20 cellular contexts compared by ENCODE assay signal in the genomic region with DNA sequence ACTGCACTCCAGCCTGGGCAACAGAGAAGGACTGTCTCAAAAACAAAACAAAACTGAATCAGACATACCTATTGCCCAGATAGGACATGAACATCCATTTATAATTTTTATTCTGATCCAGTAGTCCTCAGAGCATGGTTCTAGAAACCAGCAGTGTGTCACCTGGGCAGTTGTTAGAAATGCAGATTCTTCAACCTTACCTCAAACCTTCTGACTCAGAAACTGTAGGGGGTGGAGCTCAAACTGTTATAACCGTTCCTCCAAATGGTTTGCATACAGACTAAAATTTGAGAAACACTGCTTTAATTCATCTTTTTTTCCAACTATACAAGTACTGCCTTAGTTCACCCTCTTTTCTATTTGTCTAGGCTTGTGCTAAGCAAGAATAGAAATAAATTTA. TPM values are rescaled to one million over a fixed set of nuclear protein-coding genes. Genes with fewer than 3 reads are reported as not detected.
DNase-seq lines count a peak whose midpoint lies in the region; ATAC-seq, FAIRE-seq and TF ChIP-seq lines count a peak whose summit lies in the region.
"Had no signal": no experiment of that assay in that cellular context is flagged by ENCODE, and none has a peak within 500 bp of the region (broad histone marks: within the 10 kb centered on the region; RNA-seq: fewer than 3 reads in every experiment).

No MANE protein-coding gene starts in this region.

- no peak overlapping the region for H3K4me2 ChIP-seq in HepG2 (ENCODE audit: low read depth, low read length)
- 0 out of 2 replicates have a peak overlapping the region, but pooled peaks have one; percentile 37 for H3K4me2 ChIP-seq in SK-N-SH
- H3K4me2 ChIP-seq: PC-9 had no signal

- TF ChIP-seq RAD21 in HepG2 (CRISPR knock-in tag; IDR thresholded peaks at IDR 0.05) = no peak
- no peak for TF ChIP-seq RAD21 in SK-N-SH (IDR thresholded peaks at IDR 0.05; ENCODE audit: low read length)

- H4K20me1 ChIP-seq in HepG2 (ENCODE audit: insufficient read depth, low read length) (peaks cover 42% of the 10 kb centered on the region), SK-N-SH (ENCODE audit: insufficient read depth) (peaks cover 77% of the 10 kb centered on the region)

- 13% methylated on average over 1 of the region's 1 CpG for WGBS in right lobe of liver (ENCODE audit: insufficient coverage, low coverage, low lambda C conversion rate, missing lambda C conversion rate)
- 87% methylated on average over 1 of the region's 1 CpG for WGBS in HepG2 (ENCODE audit: low lambda C conversion rate)
- 22% methylated on average over 1 of the region's 1 CpG for WGBS in SK-N-SH (ENCODE audit: low lambda C conversion rate)
- 34 to 50% methylated on average over 1 of the region's 1 CpG for WGBS in tibial nerve, 2 donors

- FAIRE-seq in HepG2 (lab: Jason Lieb, UNC) = no peak
- no peak for FAIRE-seq in urothelium cell line (lab: Jason Lieb, UNC)
- FAIRE-seq: kidney had no signal

- H3K4me3 ChIP-seq in right lobe of liver (no peak overlapping the region), HepG2 (replicated peaks in 1 of 3; ENCODE audit: insufficient read depth in 1 of 3, low read depth in 2 of 3, low read length in 3 of 3) (no peak overlapping the region), SK-N-SH (ENCODE audit: low read depth in 2 of 2, low read length in 1 of 2) (no peak overlapping the region), upper lobe of right lung (peak overlapping the region; percentile 29), tibial nerve (no peak overlapping the region)
- H3K4me3 ChIP-seq: PC-9 had no signal

- peaks cover 12% of the 10 kb centered on the region for H3F3A ChIP-seq in SK-N-SH (replicated peaks; ENCODE audit: insufficient read depth)

- DNase-seq in right lobe of liver (no peak), HepG2 (ENCODE audit: low spot score) (no peak), SK-N-SH (no peak), left colon (no peak), upper lobe of right lung (no peak), tibial nerve (ENCODE audit: low spot score in 2 of 2) (no peak), urothelium cell line (ENCODE audit: low spot score) (no peak)
- DNase-seq: activated CD4-positive, alpha-beta T cell treated with anti-CD3 and anti-CD28 coated beads, Interleukin-2, amount 10 ng/mL, durations not matched to agents 24 days and 14 days; activated naive CD4-positive, alpha-beta T cell; AML-193; Caco-2; HCEC 1CT; hippocampal formation; KBM-7; NCI-H69; sigmoid colon; stimulated activated CD4-positive, alpha-beta T cell treated with anti-CD3 and anti-CD28 coated beads, Interleukin-2, amount 100 ng/mL, for 24 hours had no signal

- H3K79me2 ChIP-seq in HepG2 (ENCODE audit: insufficient read depth, low read length) (peaks cover 90% of the 10 kb centered on the region), SK-N-SH (ENCODE audit: insufficient read depth) (peaks cover 99% of the 10 kb centered on the region)

- BruUV-seq in HepG2 (replicated peaks; lab: Mats Ljungman, UMichigan) = no TSS peak

- H2AFZ ChIP-seq in HepG2 (ENCODE audit: low read length) (no peak overlapping the region), SK-N-SH (ENCODE audit: low read depth) (peak overlapping the region; percentile 60)
- H2AFZ ChIP-seq: PC-9 had no signal

- H3K36me3 ChIP-seq in right lobe of liver (peaks cover 0 to 14% (median 4%) of the 10 kb centered on the region in 4 donors), HepG2 (replicated peaks in 1 of 2; ENCODE audit: control insufficient read depth in 1 of 2, insufficient read depth in 2 of 2, low read length in 2 of 2) (peaks cover 9 to 40% of the 10 kb centered on the region in 2 experiments), SK-N-SH (replicated peaks in 1 of 2; ENCODE audit: control insufficient read depth in 1 of 2, insufficient read depth in 2 of 2, low read length in 1 of 2) (peaks cover 3 to 19% of the 10 kb centered on the region in 2 experiments), upper lobe of right lung (peaks cover 37% of the 10 kb centered on the region), tibial nerve (peaks cover 0 to 34% (median 0%) of the 10 kb centered on the region in 3 donors)

- CTCF ChIA-PET in HepG2 (lab: Yijun Ruan, JAX; ENCODE audit: low intra/inter-chr PET ratio, low total read pairs) (no interaction called here), SK-N-SH (lab: Yijun Ruan, JAX) (no interaction called here)

- intact Hi-C loops in right lobe of liver (cut with DNase I) = no loop called here
- intact Hi-C loops in HepG2 (cut with micrococcal nuclease; ENCODE audit: unreplicated experiment) = no loop called here
- intact Hi-C loops in left colon (cut with DNase I, micrococcal nuclease) = loop anchor here in 1 of 2 donors (10.0 kb wide), 1 partner anchor 95 kb away; a partner anchor contains a TSS
- intact Hi-C loops in upper lobe of right lung (cut with DNase I) = no loop called here

- no peak overlapping the region for H3K27ac ChIP-seq in right lobe of liver
- H3K27ac ChIP-seq in HepG2 (ENCODE audit: extremely low read length, insufficient read depth, low read length) = no peak overlapping the region
- peak overlapping the region; percentile 8 to 36; a peak in 1 of 4 replicates for H3K27ac ChIP-seq in SK-N-SH (ENCODE audit: low read depth in 2 of 2, low read length in 1 of 2)
- no peak overlapping the region for H3K27ac ChIP-seq in upper lobe of right lung
- no peak overlapping the region for H3K27ac ChIP-seq in tibial nerve
- H3K27ac ChIP-seq: PC-9, sigmoid colon had no signal

- TF ChIP-seq POLR2A in right lobe of liver (IDR thresholded peaks at IDR 0.05) (no peak), HepG2 (IDR thresholded peaks at IDR 0.05; ENCODE audit: insufficient read depth in 1 of 2, low read depth in 2 of 2, low read length in 2 of 2) (no peak), tibial nerve (IDR thresholded peaks at IDR 0.05) (no peak)

- TF ChIP-seq CTCF in right lobe of liver (IDR thresholded peaks at IDR 0.05) (no peak), HepG2 (CRISPR knock-in tag; IDR thresholded peaks at IDR 0.05) (no peak), SK-N-SH (IDR thresholded peaks at IDR 0.05) (no peak), upper lobe of right lung (IDR thresholded peaks at IDR 0.05) (no peak), tibial nerve (IDR thresholded peaks at IDR 0.05) (no peak)

- ATAC-seq in right lobe of liver (peak in 3 of 4 donors; percentile 7 to 10 (median 7)), HepG2 (no peak), left colon (peak; percentile 37), upper lobe of right lung (no peak), GM18868 (IDR thresholded peaks at IDR 0.05; ENCODE audit: unreplicated experiment) (no peak)

- H3K9me3 ChIP-seq in right lobe of liver = no peaks in the 10 kb centered on the region
- no peaks in the 10 kb centered on the region for H3K9me3 ChIP-seq in HepG2 (ENCODE audit: low read length)
- no peaks in the 10 kb centered on the region for H3K9me3 ChIP-seq in SK-N-SH
- no peaks in the 10 kb centered on the region for H3K9me3 ChIP-seq in upper lobe of right lung
- H3K9me3 ChIP-seq in tibial nerve = no peaks in the 10 kb centered on the region
- H3K9me3 ChIP-seq: Caco-2, sigmoid colon had no signal

- H3K4me1 ChIP-seq in right lobe of liver (peaks cover 0 to 15% (median 3%) of the 10 kb centered on the region in 4 donors), HepG2 (ENCODE audit: insufficient read depth, low read length) (peaks cover 46% of the 10 kb centered on the region), SK-N-SH (ENCODE audit: control insufficient read depth in 1 of 2, insufficient read depth in 2 of 2, low read depth in 1 of 2, low read length in 1 of 2) (peaks cover 5 to 9% of the 10 kb centered on the region in 2 experiments; a peak in 3 of 4 replicates), upper lobe of right lung (peaks cover 24% of the 10 kb centered on the region), tibial nerve (peaks cover 0 to 22% (median 13%) of the 10 kb centered on the region in 4 donors)

- no peak overlapping the region for H3K9ac ChIP-seq in HepG2 (ENCODE audit: insufficient read depth, low read depth, low read length)
- H3K9ac ChIP-seq in SK-N-SH = no peak overlapping the region

- POLR2A ChIA-PET in HepG2 (lab: Yijun Ruan, JAX) = no interaction called here
- POLR2A ChIA-PET in SK-N-SH (lab: Yijun Ruan, JAX) = no interaction called here

- in situ Hi-C loops in HepG2 (cut with HindIII; ENCODE audit: extremely low pct_ligation_motif_present, low pct_unique_long_range_greater_than_20kb) = loop anchor here (25.0 kb wide), 1 partner anchor 228 kb away; no protein-coding TSS in a partner anchor

- H3K9me2 ChIP-seq in SK-N-SH = no peaks in the 10 kb centered on the region

- no peak for TF ChIP-seq EP300 in HepG2 (IDR thresholded peaks at IDR 0.05; ENCODE audit: low read depth in 2 of 2, low read length in 2 of 2)
- no peak for TF ChIP-seq EP300 in HepG2 (CRISPR knock-in tag; IDR thresholded peaks at IDR 0.05; ENCODE audit: borderline replicate concordance)
- TF ChIP-seq EP300 in SK-N-SH (IDR thresholded peaks at IDR 0.05; ENCODE audit: borderline replicate concordance in 1 of 2, low read depth in 1 of 2, low read length in 1 of 2) = no peak
- TF ChIP-seq EP300 in tibial nerve (IDR thresholded peaks at IDR 0.05) = no peak

- H3K27me3 ChIP-seq in right lobe of liver = no peaks in the 10 kb centered on the region
- no peaks in the 10 kb centered on the region; a peak in 1 of 5 replicates for H3K27me3 ChIP-seq in HepG2 (ENCODE audit: control insufficient read depth in 1 of 2, insufficient read depth in 2 of 2, low read length in 2 of 2)
- H3K27me3 ChIP-seq in SK-N-SH (ENCODE audit: insufficient read depth) = no peaks in the 10 kb centered on the region
- no peaks in the 10 kb centered on the region for H3K27me3 ChIP-seq in upper lobe of right lung
- H3K27me3 ChIP-seq in tibial nerve = no peaks in the 10 kb centered on the region
- H3K27me3 ChIP-seq: sigmoid colon had no signal

RNA-seq across cellular contexts. Expression of a gene that starts 6.0 kb away (rescaled TPM):
- total RNA-seq in right lobe of liver (10 to 100 TPM; 21.8 to 31.9 (median 26.1) TPM), HepG2 (2016; rRNA removed; fragmentation: Illumina TruSeq; extraction: Trizol) (256 and 359 TPM in 2 replicates), left colon (10 to 100 TPM; 41.3 to 48.7 TPM), upper lobe of right lung (49.8 TPM), tibial nerve (100 to 1,000 TPM in 1 of 4 donors, 10 to 100 TPM in 3; 71.2 to 105 (median 80.6) TPM)
- 56.5 and 57.9 TPM in 2 replicates for total RNA-seq in HepG2 (2016; cell fraction: cytosol; rRNA removed; fragmentation: Illumina TruSeq; extraction: Trizol; ENCODE audit: low read depth)
- 274 and 345 TPM in 2 replicates for total RNA-seq in HepG2 (2016; cell fraction: insoluble cytoplasmic fraction; rRNA removed; fragmentation: Illumina TruSeq; extraction: Trizol)
- 59.8 and 65.7 TPM in 2 replicates for total RNA-seq in HepG2 (2016; cell fraction: membrane; rRNA removed; fragmentation: Illumina TruSeq; extraction: Trizol)
- total RNA-seq in HepG2 (2016; cell fraction: nucleus; rRNA removed; fragmentation: Illumina TruSeq; extraction: Trizol) = 169 and 186 TPM in 2 replicates
- polyA plus RNA-seq in HepG2 (2011; rRNA removed) (105 and 132 TPM in 2 replicates), SK-N-SH (2012; rRNA removed) (152 and 153 TPM in 2 replicates)
- polyA plus RNA-seq in HepG2 (2011; cell fraction: cytosol; rRNA removed) = 78.7 and 83.2 TPM in 2 replicates
- polyA plus RNA-seq in HepG2 (2011; cell fraction: nucleus; rRNA removed) = 94.3 and 131 TPM in 2 replicates
- 102 and 153 TPM in 2 replicates for polyA plus RNA-seq in HepG2 (2012)
- 22.1 and 22.6 TPM in 2 replicates for polyA plus RNA-seq in HepG2 (2016; cell fraction: cytosol; fragmentation: Illumina TruSeq; extraction: Trizol; ENCODE audit: low read depth)
- polyA plus RNA-seq in HepG2 (2016; cell fraction: insoluble cytoplasmic fraction; fragmentation: Illumina TruSeq; extraction: Trizol; ENCODE audit: low read depth) = 462 and 490 TPM in 2 replicates
- 35.8 and 36.2 TPM in 2 replicates for polyA plus RNA-seq in HepG2 (2016; cell fraction: membrane; fragmentation: Illumina TruSeq; extraction: Trizol; ENCODE audit: low read depth)
- 327 and 350 TPM in 2 replicates for polyA plus RNA-seq in HepG2 (2016; cell fraction: nucleus; fragmentation: Illumina TruSeq; extraction: Trizol; ENCODE audit: insufficient read depth, low read depth)
- 96.7 and 116 TPM in 2 replicates for polyA minus RNA-seq in HepG2 (2011; rRNA and poly(A)+ RNA removed; ENCODE audit: low replicate concordance)
- 68.0 and 69.6 TPM in 2 replicates for polyA minus RNA-seq in HepG2 (2011; cell fraction: cytosol; rRNA and poly(A)+ RNA removed)
- 86.8 and 102 TPM in 2 replicates for polyA minus RNA-seq in HepG2 (2011; cell fraction: nucleus; rRNA and poly(A)+ RNA removed)
- polyA plus RNA-seq in SK-N-SH (2012; cell fraction: cytosol; rRNA removed) = 147 and 148 TPM in 2 replicates
- polyA plus RNA-seq in SK-N-SH (2012; cell fraction: nucleus; rRNA removed) = 145 and 158 TPM in 2 replicates

RNA-seq across cellular contexts. Expression of a gene that starts 34.0 kb away (rescaled TPM):
- total RNA-seq in right lobe of liver (1 to 10 TPM in 5 of 6 experiments, under 1 TPM in 1; 0.81 to 3.1 (median 1.9) TPM), HepG2 (2016; rRNA removed; fragmentation: Illumina TruSeq; extraction: Trizol) (0.24 and 1.5 TPM in 2 replicates), left colon (1 to 10 TPM; 2.8 to 5.6 TPM), upper lobe of right lung (5.0 TPM), tibial nerve (1 to 10 TPM in 3 of 4 donors, under 1 TPM in 1; 0.44 to 5.9 (median 4.3) TPM)
- total RNA-seq in HepG2 (2016; cell fraction: cytosol; rRNA removed; fragmentation: Illumina TruSeq; extraction: Trizol; ENCODE audit: low read depth) = 0.26 and 0.30 TPM in 2 replicates
- 0.18 and 1.4 TPM in 2 replicates for total RNA-seq in HepG2 (2016; cell fraction: insoluble cytoplasmic fraction; rRNA removed; fragmentation: Illumina TruSeq; extraction: Trizol)
- total RNA-seq in HepG2 (2016; cell fraction: membrane; rRNA removed; fragmentation: Illumina TruSeq; extraction: Trizol) = 0.37 and 0.41 TPM in 2 replicates
- 1.7 and 2.5 TPM in 2 replicates for total RNA-seq in HepG2 (2016; cell fraction: nucleus; rRNA removed; fragmentation: Illumina TruSeq; extraction: Trizol)
- polyA plus RNA-seq in HepG2 (2011; rRNA removed) (3.2 and 3.3 TPM in 2 replicates), SK-N-SH (2012; rRNA removed) (0.31 and 0.41 TPM in 2 replicates)
- polyA plus RNA-seq in HepG2 (2011; cell fraction: cytosol; rRNA removed) = 0.64 and 0.82 TPM in 2 replicates
- 23.6 and 26.7 TPM in 2 replicates for polyA plus RNA-seq in HepG2 (2011; cell fraction: nucleus; rRNA removed)
- 2.9 and 3.4 TPM in 2 replicates for polyA plus RNA-seq in HepG2 (2012)
- polyA plus RNA-seq in HepG2 (2016; cell fraction: cytosol; fragmentation: Illumina TruSeq; extraction: Trizol; ENCODE audit: low read depth) = 0.18 and 0.35 TPM in 2 replicates
- 0.20 TPM in 1 of 2 replicates, not detected in the other for polyA plus RNA-seq in HepG2 (2016; cell fraction: insoluble cytoplasmic fraction; fragmentation: Illumina TruSeq; extraction: Trizol; ENCODE audit: low read depth)
- 0.13 and 0.33 TPM in 2 replicates for polyA plus RNA-seq in HepG2 (2016; cell fraction: membrane; fragmentation: Illumina TruSeq; extraction: Trizol; ENCODE audit: low read depth)
- 4.6 and 5.9 TPM in 2 replicates for polyA plus RNA-seq in HepG2 (2016; cell fraction: nucleus; fragmentation: Illumina TruSeq; extraction: Trizol; ENCODE audit: insufficient read depth, low read depth)
- 4.0 and 9.6 TPM in 2 replicates for polyA minus RNA-seq in HepG2 (2011; rRNA and poly(A)+ RNA removed; ENCODE audit: low replicate concordance)
- 0.62 TPM in 1 of 2 replicates, not detected in the other for polyA minus RNA-seq in HepG2 (2011; cell fraction: cytosol; rRNA and poly(A)+ RNA removed)
- 10.6 and 12.4 TPM in 2 replicates for polyA minus RNA-seq in HepG2 (2011; cell fraction: nucleus; rRNA and poly(A)+ RNA removed)
- polyA plus RNA-seq in SK-N-SH (2012; cell fraction: cytosol; rRNA removed) = 0.04 and 0.08 TPM in 2 replicates
- polyA plus RNA-seq in SK-N-SH (2012; cell fraction: nucleus; rRNA removed) = 4.5 and 6.3 TPM in 2 replicates

RNA-seq across cellular contexts. Expression of a gene that starts 39.2 kb away (rescaled TPM):
- total RNA-seq in right lobe of liver = 100 to 1,000 TPM; 115 to 308 (median 220) TPM
- total RNA-seq in HepG2 (2016; rRNA removed; fragmentation: Illumina TruSeq; extraction: Trizol) = 217 and 233 TPM in 2 replicates
- total RNA-seq in HepG2 (2016; cell fraction: cytosol; rRNA removed; fragmentation: Illumina TruSeq; extraction: Trizol; ENCODE audit: low read depth) = 83.2 and 92.8 TPM in 2 replicates
- total RNA-seq in HepG2 (2016; cell fraction: insoluble cytoplasmic fraction; rRNA removed; fragmentation: Illumina TruSeq; extraction: Trizol) = 217 and 238 TPM in 2 replicates
- total RNA-seq in HepG2 (2016; cell fraction: membrane; rRNA removed; fragmentation: Illumina TruSeq; extraction: Trizol) = 122 and 152 TPM in 2 replicates
- 126 and 130 TPM in 2 replicates for total RNA-seq in HepG2 (2016; cell fraction: nucleus; rRNA removed; fragmentation: Illumina TruSeq; extraction: Trizol)
- 181 and 188 TPM in 2 replicates for polyA plus RNA-seq in HepG2 (2011; rRNA removed)
- polyA plus RNA-seq in HepG2 (2011; cell fraction: cytosol; rRNA removed) = 171 and 206 TPM in 2 replicates
- polyA plus RNA-seq in HepG2 (2011; cell fraction: nucleus; rRNA removed) = 120 and 146 TPM in 2 replicates
- 115 TPM in 2 replicates for polyA plus RNA-seq in HepG2 (2012)
- polyA plus RNA-seq in HepG2 (2016; cell fraction: cytosol; fragmentation: Illumina TruSeq; extraction: Trizol; ENCODE audit: low read depth) = 68.5 and 93.5 TPM in 2 replicates
- polyA plus RNA-seq in HepG2 (2016; cell fraction: insoluble cytoplasmic fraction; fragmentation: Illumina TruSeq; extraction: Trizol; ENCODE audit: low read depth) = 208 and 214 TPM in 2 replicates
- 89.6 and 126 TPM in 2 replicates for polyA plus RNA-seq in HepG2 (2016; cell fraction: membrane; fragmentation: Illumina TruSeq; extraction: Trizol; ENCODE audit: low read depth)
- polyA plus RNA-seq in HepG2 (2016; cell fraction: nucleus; fragmentation: Illumina TruSeq; extraction: Trizol; ENCODE audit: insufficient read depth, low read depth) = 233 and 234 TPM in 2 replicates
- 185 and 208 TPM in 2 replicates for polyA minus RNA-seq in HepG2 (2011; rRNA and poly(A)+ RNA removed; ENCODE audit: low replicate concordance)
- 70.5 and 79.0 TPM in 2 replicates for polyA minus RNA-seq in HepG2 (2011; cell fraction: cytosol; rRNA and poly(A)+ RNA removed)
- polyA minus RNA-seq in HepG2 (2011; cell fraction: nucleus; rRNA and poly(A)+ RNA removed) = 93.6 and 111 TPM in 2 replicates
- 156 and 185 TPM in 2 replicates for polyA plus RNA-seq in SK-N-SH (2012; rRNA removed)
- 111 and 140 TPM in 2 replicates for polyA plus RNA-seq in SK-N-SH (2012; cell fraction: cytosol; rRNA removed)
- 215 and 220 TPM in 2 replicates for polyA plus RNA-seq in SK-N-SH (2012; cell fraction: nucleus; rRNA removed)
- total RNA-seq in left colon = 100 to 1,000 TPM; 186 to 220 TPM
- 167 TPM for total RNA-seq in upper lobe of right lung
- 10 to 100 TPM; 53.1 to 69.5 (median 63.5) TPM for total RNA-seq in tibial nerve

Comparison
In these comparisons a context has a peak if more than half of its experiments do, and no peak if none do; other contexts are left out.
1. ATAC-seq: peak in right lobe of liver (3 of 4) and left colon (single experiment); none in HepG2 (single experiment), upper lobe of right lung (single experiment) and GM18868 (single experiment).
2. H3K27ac ChIP-seq: peak in SK-N-SH (2 of 2); none in right lobe of liver (0 of 3), HepG2 (single experiment), upper lobe of right lung (single experiment) and tibial nerve (0 of 4).